In the genomic region with DNA sequence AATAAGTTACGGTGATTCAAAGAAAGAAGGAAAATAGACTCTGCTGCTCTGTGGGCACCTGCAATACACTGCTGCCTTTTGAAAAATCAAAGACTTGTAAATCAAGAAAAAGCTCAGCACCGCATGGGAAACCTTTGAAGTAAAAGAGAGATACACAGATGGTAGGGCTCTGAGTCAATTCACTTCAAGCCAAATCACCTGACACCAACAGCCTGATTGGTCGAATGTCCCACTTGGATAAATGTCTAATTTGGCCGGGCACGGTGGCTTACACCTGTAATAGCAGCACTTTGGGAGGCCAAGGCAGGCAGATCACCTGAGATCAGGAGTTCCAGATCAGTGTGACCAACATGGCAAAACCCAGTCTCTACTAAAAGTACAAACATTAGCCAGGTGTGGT, we compare ENCODE assay signal across 20 cellular contexts. TPM values are rescaled to one million over a fixed set of nuclear protein-coding genes. Genes with fewer than 3 reads are reported as not detected.
DNase-seq lines count a peak whose midpoint lies in the region; ATAC-seq and TF ChIP-seq lines count a peak whose summit lies in the region.
"Had no signal": no experiment of that assay in that cellular context is flagged by ENCODE, and none has a peak within 500 bp of the region (broad histone marks: within the 10 kb centered on the region; RNA-seq: fewer than 3 reads in every experiment).

No MANE protein-coding gene starts in this region.

- POLR2A ChIA-PET in activated CD8-positive, alpha-beta T cell treated with anti-CD3 and anti-CD28 coated beads for 36 hours (lab: Charles Lee): interaction anchor here (0.7 to 2.4 kb wide), 10 partner anchors 12 to 486 kb away, joined by 3 to 13 read pairs (median 4); partner anchors contain the start of gene RCAN3
- POLR2A ChIA-PET in activated naive CD8-positive, alpha-beta T cell treated with anti-CD3 and anti-CD28 coated beads, Interleukin-2, amount 10 ng/mL, durations not matched to agents 7 days and 5 days (lab: Charles Lee): interaction anchor here (0.7 to 14.3 kb wide), 7 partner anchors 8 to 67 kb away, joined by 3 to 562 read pairs (median 8); partner anchors contain the start of genes NIPAL3, RCAN3 and STPG1

- intact Hi-C loops in activated CD8-positive, alpha-beta T cell treated with anti-CD3 and anti-CD28 coated beads for 36 hours (cut with micrococcal nuclease): loop anchor here (5.0 to 10.0 kb wide), 2 partner anchors 51 to 66 kb away; partner anchors contain the start of gene NIPAL3

- H3K4me1 Mint-ChIP-seq in activated CD8-positive, alpha-beta T cell treated with anti-CD3 and anti-CD28 coated beads for 36 hours (ENCODE audit: low read depth): peaks cover 75% of the 10 kb centered on the region
- H3K4me1 Mint-ChIP-seq in activated naive CD8-positive, alpha-beta T cell treated with anti-CD3 and anti-CD28 coated beads, Interleukin-2, amount 10 ng/mL, durations not matched to agents 7 days and 5 days: peaks cover 61% of the 10 kb centered on the region

- no peaks in the 10 kb centered on the region for H3K27me3 Mint-ChIP-seq in activated CD8-positive, alpha-beta T cell treated with anti-CD3 and anti-CD28 coated beads for 36 hours
- H3K27me3 Mint-ChIP-seq in activated naive CD8-positive, alpha-beta T cell treated with anti-CD3 and anti-CD28 coated beads, Interleukin-2, amount 10 ng/mL, durations not matched to agents 7 days and 5 days: no peaks in the 10 kb centered on the region

- CTCF ChIA-PET in activated CD8-positive, alpha-beta T cell treated with anti-CD3 and anti-CD28 coated beads for 36 hours (lab: Charles Lee): interaction anchor here (0.8 to 3.3 kb wide), 11 partner anchors 13 to 572 kb away, joined by 3 to 14 read pairs (median 4); partner anchors contain the start of gene RCAN3

- TF ChIP-seq CTCF in activated CD8-positive, alpha-beta T cell treated with anti-CD3 and anti-CD28 coated beads for 36 hours (IDR thresholded peaks at IDR 0.05): no peak

- no peaks in the 10 kb centered on the region for H3K36me3 ChIP-seq in thymus (ENCODE audit: control insufficient read depth, insufficient read depth)
- H3K36me3 ChIP-seq: neutrophil, SJSA1, stomach, upper lobe of left lung had no signal

- H3K27ac ChIP-seq in thymus (ENCODE audit: low read depth): peak overlapping the region; percentile 47
- H3K27ac ChIP-seq: neutrophil, PC-9, SJSA1, stomach, upper lobe of left lung had no signal

- ATAC-seq in activated CD8-positive, alpha-beta T cell treated with anti-CD3 and anti-CD28 coated beads for 36 hours: peak; percentile 27
- ATAC-seq in activated naive CD8-positive, alpha-beta T cell treated with anti-CD3 and anti-CD28 coated beads, Interleukin-2, amount 10 ng/mL, durations not matched to agents 7 days and 5 days (ENCODE audit: low read depth): peak; percentile 17

- H3K9me3 Mint-ChIP-seq in activated CD8-positive, alpha-beta T cell treated with anti-CD3 and anti-CD28 coated beads for 36 hours: peaks cover 5% of the 10 kb centered on the region
- H3K9me3 Mint-ChIP-seq in activated naive CD8-positive, alpha-beta T cell treated with anti-CD3 and anti-CD28 coated beads, Interleukin-2, amount 10 ng/mL, durations not matched to agents 7 days and 5 days: no peaks in the 10 kb centered on the region
- H3K9me3 Mint-ChIP-seq: HFFc6 had no signal

- WGBS in thymus: 47% methylated on average over 5 of the region's 5 CpGs

- peaks cover 37% of the 10 kb centered on the region for H3K36me3 Mint-ChIP-seq in activated CD8-positive, alpha-beta T cell treated with anti-CD3 and anti-CD28 coated beads for 36 hours (ENCODE audit: low read depth)
- H3K36me3 Mint-ChIP-seq in activated naive CD8-positive, alpha-beta T cell treated with anti-CD3 and anti-CD28 coated beads, Interleukin-2, amount 10 ng/mL, durations not matched to agents 7 days and 5 days: peaks cover 16% of the 10 kb centered on the region

- H3K27ac Mint-ChIP-seq in activated CD8-positive, alpha-beta T cell treated with anti-CD3 and anti-CD28 coated beads for 36 hours: peak overlapping the region; percentile 97
- peak overlapping the region; percentile 89 for H3K27ac Mint-ChIP-seq in activated naive CD8-positive, alpha-beta T cell treated with anti-CD3 and anti-CD28 coated beads, Interleukin-2, amount 10 ng/mL, durations not matched to agents 7 days and 5 days
- H3K27ac Mint-ChIP-seq: HFFc6 had no signal

- peaks cover 35% of the 10 kb centered on the region for H3K4me1 ChIP-seq in thymus (ENCODE audit: control insufficient read depth, insufficient read depth, low read length)
- H3K4me1 ChIP-seq: SJSA1, stomach, upper lobe of left lung had no signal

- no peaks in the 10 kb centered on the region for H3K9me3 ChIP-seq in thymus (ENCODE audit: control insufficient read depth)
- H3K9me3 ChIP-seq: neutrophil, SJSA1, stomach, upper lobe of left lung had no signal

- H3K4me3 ChIP-seq in thymus (ENCODE audit: low read length): no peak overlapping the region
- H3K4me3 ChIP-seq: PC-9, SJSA1, stomach, upper lobe of left lung had no signal

- peak in 5 of 6 experiments; percentile 19 to 73 (median 71) for DNase-seq in stimulated activated naive CD4-positive, alpha-beta T cell (lab: John Stamatoyannopoulos, UW)
- no peak for DNase-seq in stimulated activated naive CD4-positive, alpha-beta T cell treated with Interleukin-2 at 50 U/mL for 16 hours (lab: John Stamatoyannopoulos, UW)
- DNase-seq in activated CD8-positive, alpha-beta T cell treated with anti-CD3 and anti-CD28 coated beads for 36 hours: peak; percentile 69
- DNase-seq in activated naive CD8-positive, alpha-beta T cell treated with anti-CD3 and anti-CD28 coated beads, Interleukin-2, amount 10 ng/mL, durations not matched to agents 7 days and 5 days: no peak
- no peak for DNase-seq in amygdala (lab: John Stamatoyannopoulos, UW)
- DNase-seq in nucleus accumbens (lab: John Stamatoyannopoulos, UW): no peak
- DNase-seq in SK-N-DZ (ENCODE audit: low spot score): no peak
- DNase-seq: activated gamma-delta T cell, COR-L47, EL, HFFc6, IMR-90, NCI-H1694, NCI-H2227 treated with DMSO at 0.1 percent for 48 hours, PC-9, stomach, upper lobe of left lung had no signal

- peak overlapping the region; percentile 28 for H3K4me3 Mint-ChIP-seq in activated CD8-positive, alpha-beta T cell treated with anti-CD3 and anti-CD28 coated beads for 36 hours
- peak overlapping the region; percentile 33 for H3K4me3 Mint-ChIP-seq in activated naive CD8-positive, alpha-beta T cell treated with anti-CD3 and anti-CD28 coated beads, Interleukin-2, amount 10 ng/mL, durations not matched to agents 7 days and 5 days
- H3K4me3 Mint-ChIP-seq: HFFc6 had no signal

- no peaks in the 10 kb centered on the region for H3K27me3 ChIP-seq in thymus (ENCODE audit: control insufficient read depth, insufficient read depth)
- H3K27me3 ChIP-seq: neutrophil, SJSA1, stomach, upper lobe of left lung had no signal

RNA-seq across cellular contexts. Expression of gene RCAN3, which starts 19.2 kb away (rescaled TPM):
- 10 to 100 TPM; 55.3 to 56.8 TPM for total RNA-seq in activated CD8-positive, alpha-beta T cell treated with anti-CD3 and anti-CD28 coated beads for 36 hours
- 10 to 100 TPM; 77.4 to 84.8 TPM for total RNA-seq in activated naive CD8-positive, alpha-beta T cell treated with anti-CD3 and anti-CD28 coated beads, Interleukin-2, amount 10 ng/mL, durations not matched to agents 7 days and 5 days
- 21.2 TPM for polyA plus RNA-seq in thymus
- polyA plus RNA-seq in SK-N-DZ (2014; cell fraction: cytosol; rRNA removed): 0.06 and 0.16 TPM in 2 replicates
- not detected in 2 replicates for polyA plus RNA-seq in SK-N-DZ (2014; cell fraction: nucleus; rRNA removed)

Comparison
In these comparisons a context has a peak if more than half of its experiments do, and no peak if none do; other contexts are left out.
1. DNase-seq: peak in stimulated activated naive CD4-positive, alpha-beta T cell (5 of 6) and activated CD8-positive, alpha-beta T cell treated with anti-CD3 and anti-CD28 coated beads for 36 hours (single experiment); none in stimulated activated naive CD4-positive, alpha-beta T cell treated with Interleukin-2 at 50 U/mL for 16 hours (single experiment), activated naive CD8-positive, alpha-beta T cell treated with anti-CD3 and anti-CD28 coated beads, Interleukin-2, amount 10 ng/mL, durations not matched to agents 7 days and 5 days (single experiment), amygdala (0 of 56), nucleus accumbens (0 of 56) and SK-N-DZ (single experiment).